In genomic region chr6:3722211-3722621, GRCh38 we compare ENCODE assay signal across 1 cellular context.
TF ChIP-seq lines count a peak whose summit lies in the region.

No MANE protein-coding gene starts in this region.

TF ChIP-seq in H1, 55 proteins besides CTCF, POLR2A, EP300 and RAD21 (continued from another document):
- TF ChIP-seq RXRA (IDR thresholded peaks at IDR 0.05; ENCODE audit: insufficient read depth, low read depth, low read length) (no peak), TEAD4 (IDR thresholded peaks at IDR 0.05; ENCODE audit: low read depth, low read length) (0 out of 2 replicates have a peak, but pooled peaks have one; percentile 3), GABPA (IDR thresholded peaks at IDR 0.05; ENCODE audit: borderline replicate concordance, insufficient read depth, low read length) (no peak), BCL11A (IDR thresholded peaks at IDR 0.05; ENCODE audit: low read depth in 2 of 2, low read length in 2 of 2) (no peak)
TF ChIP-seq in H1: peak in this region for 5.
